In the genomic region with DNA sequence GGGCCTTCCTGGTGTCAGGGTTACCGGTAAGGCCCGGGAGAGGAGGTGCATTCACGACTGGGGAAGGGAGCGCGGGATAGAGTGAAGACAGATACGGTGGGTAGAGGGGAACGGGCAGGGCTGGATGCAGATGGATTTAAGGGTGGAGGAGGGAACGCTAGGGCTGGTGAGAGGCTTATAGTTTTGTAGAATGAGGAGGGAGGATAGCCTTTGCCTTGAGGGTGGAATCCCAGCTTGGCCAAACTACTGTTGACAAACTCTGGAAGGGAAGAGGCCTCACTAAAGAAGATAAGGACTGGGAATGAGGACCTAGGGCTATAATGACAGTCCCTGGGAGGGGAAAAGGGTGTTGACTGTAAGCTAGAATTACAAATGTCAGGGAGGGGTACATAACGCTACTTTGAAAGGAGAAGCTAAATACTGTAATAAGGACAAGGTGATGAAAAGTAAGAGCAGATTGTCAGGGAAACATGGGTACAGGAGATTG, we compare ENCODE assay signal across 8 cellular contexts. TPM values are rescaled to one million over a fixed set of nuclear protein-coding genes. Genes with fewer than 3 reads are reported as not detected.
DNase-seq lines count a peak whose midpoint lies in the region; ATAC-seq and TF ChIP-seq lines count a peak whose summit lies in the region.

No MANE protein-coding gene starts in this region.

- peak overlapping the region; percentile 79 to 83 for H3K4me3 ChIP-seq in foreskin fibroblast (ENCODE audit: low read depth in 1 of 2, low read length in 2 of 2)

- H3K27me3 Mint-ChIP-seq in activated naive CD4-positive, alpha-beta T cell treated with anti-CD3 and anti-CD28 coated beads for 36 hours (ENCODE audit: low read depth): no peaks in the 10 kb centered on the region
- peaks cover 5% of the 10 kb centered on the region for H3K27me3 Mint-ChIP-seq in progenitor cell of endocrine pancreas

- H3K4me3 Mint-ChIP-seq in activated naive CD4-positive, alpha-beta T cell treated with anti-CD3 and anti-CD28 coated beads for 36 hours: peak overlapping the region; percentile 92
- H3K4me3 Mint-ChIP-seq in progenitor cell of endocrine pancreas (ENCODE audit: low read depth): peak overlapping the region; percentile 95

- H3K4me1 Mint-ChIP-seq in activated naive CD4-positive, alpha-beta T cell treated with anti-CD3 and anti-CD28 coated beads for 36 hours (ENCODE audit: low read depth): peaks cover 33% of the 10 kb centered on the region
- peaks cover 20% of the 10 kb centered on the region for H3K4me1 Mint-ChIP-seq in progenitor cell of endocrine pancreas (ENCODE audit: low read depth)

- CTCF ChIA-PET in activated naive CD4-positive, alpha-beta T cell treated with anti-CD3 and anti-CD28 coated beads for 36 hours (lab: Charles Lee): interaction anchor here (1.3 to 1.5 kb wide), 2 partner anchors 46 to 140 kb away, joined by 3 read pairs; no protein-coding TSS in a partner anchor

- peaks cover 6% of the 10 kb centered on the region for H3K36me3 Mint-ChIP-seq in activated naive CD4-positive, alpha-beta T cell treated with anti-CD3 and anti-CD28 coated beads for 36 hours (ENCODE audit: low read depth)
- peaks cover 6% of the 10 kb centered on the region for H3K36me3 Mint-ChIP-seq in progenitor cell of endocrine pancreas (ENCODE audit: insufficient read depth)

- no peak for DNase-seq in activated naive CD4-positive, alpha-beta T cell treated with anti-CD3 and anti-CD28 coated beads for 36 hours
- no peak for DNase-seq in activated naive CD4-positive, alpha-beta T cell treated with Interleukin-2 at 50 U/mL for 16 hours
- no peak for DNase-seq in foreskin fibroblast
- no peak for DNase-seq in progenitor cell of endocrine pancreas (ENCODE audit: low spot score, unreplicated experiment)
- DNase-seq in NCI-H524 treated with DMSO at 0.1 percent for 48 hours (lab: John Stamatoyannopoulos, UW): no peak
- DNase-seq in GDM1 (lab: John Stamatoyannopoulos, UW): no peak

- intact Hi-C loops in activated naive CD4-positive, alpha-beta T cell treated with anti-CD3 and anti-CD28 coated beads for 36 hours (cut with micrococcal nuclease): loop anchor here (1.0 to 10.0 kb wide), 8 partner anchors 26 to 1290 kb away; partner anchors contain the start of genes ACTR1A, DPCD, NPM3 and OGA

- H3K9me3 Mint-ChIP-seq in activated naive CD4-positive, alpha-beta T cell treated with anti-CD3 and anti-CD28 coated beads for 36 hours: no peaks in the 10 kb centered on the region
- no peaks in the 10 kb centered on the region for H3K9me3 Mint-ChIP-seq in progenitor cell of endocrine pancreas (ENCODE audit: low read depth)

- peak overlapping the region; percentile 72 for H3K27ac Mint-ChIP-seq in activated naive CD4-positive, alpha-beta T cell treated with anti-CD3 and anti-CD28 coated beads for 36 hours
- peak overlapping the region; percentile 93 for H3K27ac Mint-ChIP-seq in progenitor cell of endocrine pancreas

- ATAC-seq in HG03097 (IDR thresholded peaks at IDR 0.05; ENCODE audit: low FRiP score, unreplicated experiment): no peak

- TF ChIP-seq CTCF in VCaP (conservative IDR thresholded peaks at IDR 0.05) (no peak; the same call in 1 of the 2 replicates), foreskin fibroblast (IDR thresholded peaks at IDR 0.05; ENCODE audit: low read depth, low read length) (no peak), progenitor cell of endocrine pancreas (IDR thresholded peaks at IDR 0.05; ENCODE audit: unreplicated experiment) (no peak)

- H3K27ac ChIP-seq in VCaP: peak overlapping the region; percentile 91

RNA-seq across cellular contexts. Expression of gene BTRC, which starts 0.7 kb away (rescaled TPM):
- total RNA-seq in activated naive CD4-positive, alpha-beta T cell treated with anti-CD3 and anti-CD28 coated beads for 36 hours: 10 to 100 TPM; 10.9 to 12.7 TPM
- total RNA-seq in progenitor cell of endocrine pancreas: 43.5 and 46.5 TPM in 2 replicates
